In the genomic region with DNA sequence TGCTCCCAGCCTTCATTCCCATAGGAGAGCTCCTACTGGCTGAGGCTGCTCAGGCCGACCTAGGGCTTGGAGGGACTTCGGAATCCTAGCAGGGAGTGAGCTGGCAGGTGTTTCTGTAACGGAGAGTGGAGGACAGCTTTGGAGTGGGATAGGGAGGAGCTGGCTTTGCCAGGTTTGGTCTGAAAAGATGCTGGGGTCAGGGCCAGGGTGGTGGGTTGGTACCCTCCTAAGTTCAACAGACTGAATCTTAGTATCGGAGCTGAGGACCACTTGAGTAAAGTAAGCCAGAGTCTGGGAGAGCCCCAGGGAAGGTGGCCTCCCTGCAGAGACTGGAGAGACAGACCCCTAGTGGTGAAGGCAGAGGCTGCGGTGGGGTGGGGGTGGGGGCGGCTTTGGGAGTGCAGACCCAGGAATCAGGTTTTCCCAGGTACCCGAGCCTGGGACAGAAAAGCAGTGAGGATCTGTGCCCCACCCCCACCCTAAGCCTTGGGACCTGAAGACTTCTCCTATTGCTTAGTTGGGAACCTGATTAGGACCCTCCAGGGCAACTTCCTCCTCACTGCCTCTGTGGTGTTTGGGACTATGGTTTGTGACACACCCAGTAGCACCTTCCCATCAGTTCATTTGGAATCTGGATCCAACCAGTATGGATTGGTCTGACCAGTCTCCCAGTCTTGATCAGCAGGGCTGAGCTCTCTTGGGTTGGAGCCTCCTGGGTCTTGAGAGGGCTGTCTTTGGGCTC, we compare ENCODE assay signal across 8 cellular contexts. TPM values are rescaled to one million over a fixed set of nuclear protein-coding genes. Genes with fewer than 3 reads are reported as not detected.
DNase-seq lines count a peak whose midpoint lies in the region; ATAC-seq and TF ChIP-seq lines count a peak whose summit lies in the region.

No MANE protein-coding gene starts in this region.

- H3K4me3 ChIP-seq in AG04449 (ENCODE audit: low read depth, low read length) (peak overlapping the region; percentile 48), PC-3 (ENCODE audit: low read length) (peak overlapping the region; percentile 93), mucosa of rectum (ENCODE audit: low read length in 2 of 2) (peak overlapping the region; percentile 89 to 99), vagina (peak overlapping the region; percentile 67 to 95)

- peaks cover 69% of the 10 kb centered on the region for H3K79me2 ChIP-seq in PC-3 (ENCODE audit: low read length)

- DNase-seq in AG04449 (ENCODE audit: low read depth, low spot score): no peak
- DNase-seq in GM03348 (ENCODE audit: low spot score): peak; percentile 45
- peak; percentile 47 for DNase-seq in PC-3
- no peak for DNase-seq in vagina (ENCODE audit: extremely low spot score in 2 of 2)
- DNase-seq in NCI-H774 (lab: John Stamatoyannopoulos, UW): no peak
- DNase-seq in central memory CD4-positive, alpha-beta T cell: no peak

- H3K27ac ChIP-seq in PC-3 (ENCODE audit: low read length) (peak overlapping the region; percentile 72), mucosa of rectum (ENCODE audit: low read depth in 2 of 2, low read length in 2 of 2) (peak overlapping the region; percentile 95 to 96), vagina (peak overlapping the region; percentile 79)

- H3K9me3 Mint-ChIP-seq in dendritic cell treated with granulocyte-macrophage colony-stimulating factor and Interleukin-4, amounts not matched to agents 40 ng/mL and 50 ng/mL, for 4 days: no peaks in the 10 kb centered on the region

- peak overlapping the region; percentile 72 for H3K27ac Mint-ChIP-seq in dendritic cell treated with granulocyte-macrophage colony-stimulating factor and Interleukin-4, amounts not matched to agents 40 ng/mL and 50 ng/mL, for 4 days

- peak overlapping the region; percentile 51; the same call in 1 of the 2 replicates for H2AFZ ChIP-seq in PC-3 (ENCODE audit: low read length)

- no peaks in the 10 kb centered on the region for H3F3A ChIP-seq in PC-3 (ENCODE audit: low read length, unreplicated experiment)

- no TSS peak for BruUV-seq in PC-3 (replicated peaks; lab: Mats Ljungman, UMichigan)

- intact Hi-C loops in PC-3 (cut with micrococcal nuclease): loop anchor here (5.0 kb wide), 2 partner anchors 94 to 126 kb away; partner anchors contain the start of genes ANKRD39 and KANSL3
- intact Hi-C loops in dendritic cell treated with granulocyte-macrophage colony-stimulating factor and Interleukin-4, amounts not matched to agents 40 ng/mL and 50 ng/mL, for 4 days (cut with micrococcal nuclease): loop anchor here (5.0 kb wide), 3 partner anchors 54 to 226 kb away; partner anchors contain the start of genes ARID5A, CNNM3 and KANSL3
- intact Hi-C loops in vagina (cut with DNase I): loop anchor here (5.0 to 10.0 kb wide), 3 partner anchors 54 to 226 kb away; partner anchors contain the start of genes ARID5A, CNNM3 and KANSL3

- peak overlapping the region; percentile 87 for H3K4me3 Mint-ChIP-seq in dendritic cell treated with granulocyte-macrophage colony-stimulating factor and Interleukin-4, amounts not matched to agents 40 ng/mL and 50 ng/mL, for 4 days

- no peaks in the 10 kb centered on the region for H3K9me2 ChIP-seq in PC-3 (replicated peaks; ENCODE audit: low read length)

- TF ChIP-seq CTCF in AG04449 (IDR thresholded peaks at IDR 0.05; ENCODE audit: insufficient read depth, low read length, missing control alignments) (peak; percentile 46), PC-3 (conservative IDR thresholded peaks at IDR 0.05; ENCODE audit: low read depth, low read length) (peak; percentile 66), vagina (IDR thresholded peaks at IDR 0.05) (peak in 1 of 3 experiments; percentile 21)

- H4K20me1 ChIP-seq in PC-3 (ENCODE audit: low read length): peaks cover 10% of the 10 kb centered on the region; the same call in 1 of the 2 replicates

- CTCF ChIA-PET in AG04449 (lab: Yijun Ruan, JAX): interaction anchor here (0.7 to 6.9 kb wide), 19 partner anchors 14 to 356 kb away, joined by 3 to 94 read pairs (median 3); partner anchors contain the start of gene ANKRD39
- CTCF ChIA-PET in PC-3 (lab: Charles Lee): interaction anchor here (0.6 to 0.8 kb wide), 3 partner anchors 24 to 180 kb away, joined by 3 read pairs; no protein-coding TSS in a partner anchor

- TF ChIP-seq POLR2A in vagina (IDR thresholded peaks at IDR 0.05): no peak

- POLR2A ChIA-PET in AG04449 (lab: Yijun Ruan, JAX) (interaction anchor here (0.7 kb wide), 1 partner anchor 21 kb away, joined by 3 read pairs; no protein-coding TSS in a partner anchor), PC-3 (lab: Charles Lee; ENCODE audit: unreplicated experiment) (interaction anchor here (0.6 kb wide), 1 partner anchor 189 kb away, joined by 4 read pairs; no protein-coding TSS in a partner anchor)

- H3K27me3 Mint-ChIP-seq in dendritic cell treated with granulocyte-macrophage colony-stimulating factor and Interleukin-4, amounts not matched to agents 40 ng/mL and 50 ng/mL, for 4 days: no peaks in the 10 kb centered on the region

- H3K9ac ChIP-seq in PC-3 (ENCODE audit: low read length): peak overlapping the region; percentile 59
- peak overlapping the region; percentile 96 to 99 for H3K9ac ChIP-seq in mucosa of rectum (ENCODE audit: low read depth in 1 of 2, low read length in 2 of 2)

- H3K36me3 Mint-ChIP-seq in dendritic cell treated with granulocyte-macrophage colony-stimulating factor and Interleukin-4, amounts not matched to agents 40 ng/mL and 50 ng/mL, for 4 days (ENCODE audit: low read depth): peaks cover 29% of the 10 kb centered on the region

- H3K4me2 ChIP-seq in PC-3 (ENCODE audit: low read length): peak overlapping the region; percentile 100

- peak; percentile 3; the same call in 1 of the 2 replicates for ATAC-seq in PC-3

- no peaks in the 10 kb centered on the region for H3K36me3 ChIP-seq in PC-3 (ENCODE audit: low read depth, low read length)
- no peaks in the 10 kb centered on the region for H3K36me3 ChIP-seq in mucosa of rectum (ENCODE audit: control insufficient read depth in 2 of 2, insufficient read depth in 2 of 2, low read length in 2 of 2)
- H3K36me3 ChIP-seq in vagina: no peaks in the 10 kb centered on the region

- H3K9me3 ChIP-seq in PC-3 (ENCODE audit: low read length) (no peaks in the 10 kb centered on the region), mucosa of rectum (ENCODE audit: control insufficient read depth in 2 of 2, low read length in 2 of 2) (no peaks in the 10 kb centered on the region), vagina (no peaks in the 10 kb centered on the region)

- peaks cover 93% of the 10 kb centered on the region for H3K4me1 Mint-ChIP-seq in dendritic cell treated with granulocyte-macrophage colony-stimulating factor and Interleukin-4, amounts not matched to agents 40 ng/mL and 50 ng/mL, for 4 days (ENCODE audit: low read depth)

- no peaks in the 10 kb centered on the region for H3K27me3 ChIP-seq in PC-3 (ENCODE audit: low read length)
- no peaks in the 10 kb centered on the region for H3K27me3 ChIP-seq in mucosa of rectum (ENCODE audit: control insufficient read depth in 2 of 2, insufficient read depth in 2 of 2, low read length in 2 of 2)
- no peaks in the 10 kb centered on the region for H3K27me3 ChIP-seq in vagina

- H3K4me1 ChIP-seq in PC-3 (ENCODE audit: insufficient read depth, low read length): peaks cover 60% of the 10 kb centered on the region
- H3K4me1 ChIP-seq in mucosa of rectum (ENCODE audit: control insufficient read depth in 2 of 2, insufficient read depth in 2 of 2, low read length in 2 of 2): peaks cover 71 to 72% of the 10 kb centered on the region in 2 donors
- peaks cover 57% of the 10 kb centered on the region for H3K4me1 ChIP-seq in vagina

RNA-seq across cellular contexts. Expression of gene CNNM4, which starts 3.0 kb away (rescaled TPM):
- total RNA-seq in PC-3 (2014; rRNA removed): 12.5 and 15.1 TPM in 2 replicates
- total RNA-seq in vagina: 8.3 TPM

RNA-seq across cellular contexts. Expression of gene LMAN2L, which starts 23.8 kb away (rescaled TPM):
- total RNA-seq in PC-3 (2014; rRNA removed) (27.8 and 31.4 TPM in 2 replicates), vagina (13.0 TPM)

RNA-seq across cellular contexts. Expression of gene CNNM3, which starts 52.4 kb away (rescaled TPM):
- total RNA-seq in PC-3 (2014; rRNA removed) (9.0 and 12.3 TPM in 2 replicates), vagina (16.5 TPM)

Comparison
In these comparisons a context has a peak if more than half of its experiments do, and no peak if none do; other contexts are left out.
1. DNase-seq: peak in GM03348 (single experiment) and PC-3 (single experiment); none in AG04449 (single experiment), vagina (0 of 2), NCI-H774 (single experiment) and central memory CD4-positive, alpha-beta T cell (single experiment).
2. Peak in every context shown above with its lines, with median percentiles within 50 percentile points of each other: H3K4me3 ChIP-seq and H3K27ac ChIP-seq.